In genomic region chr20:16803965-16804792, GRCh38 we compare ENCODE assay signal across 7 cellular contexts. TPM values are rescaled to one million over a fixed set of nuclear protein-coding genes. Genes with fewer than 3 reads are reported as not detected.
DNase-seq lines count a peak whose midpoint lies in the region; ATAC-seq, FAIRE-seq and TF ChIP-seq lines count a peak whose summit lies in the region.

No MANE protein-coding gene starts in this region.

- no peak for FAIRE-seq in pancreas (lab: Jason Lieb, UNC)

- H3K36me3 ChIP-seq in pancreas, result no peaks in the 10 kb centered on the region

- DNase-seq in GM04504 (ENCODE audit: low read depth) (peak; percentile 23), NCI-H748 (lab: John Stamatoyannopoulos, UW; ENCODE audit: unreplicated experiment) (peak; percentile 87), activated T-cell treated with anti-CD3 and anti-CD28 coated beads for 48 hours (ENCODE audit: low read depth) (peak; percentile 38), fibroblast of the aortic adventitia (ENCODE audit: low read depth) (peak; percentile 54), pancreas (peak; percentile 18 to 81 (median 48))

- ATAC-seq in HG03460 (IDR thresholded peaks at IDR 0.05; ENCODE audit: unreplicated experiment), result peak; percentile 57
- ATAC-seq in pancreas, result peak; percentile 66 to 87 (median 80)
- no peak for ATAC-seq in HG02571 (IDR thresholded peaks at IDR 0.05; ENCODE audit: unreplicated experiment)

- H3K27me3 ChIP-seq in pancreas, result peaks cover 0 to 12% (median 0%) of the 10 kb centered on the region in 4 donors

- no peaks in the 10 kb centered on the region for H3K4me1 ChIP-seq in pancreas

- 17 to 18% methylated on average over 14 of the region's 14 CpGs for WGBS in pancreas, 2 donors

- H3K4me3 ChIP-seq in fibroblast of the aortic adventitia (ENCODE audit: low read depth, low read length) (no peak overlapping the region), pancreas (no peak overlapping the region)

- no peak overlapping the region for H3K27ac ChIP-seq in pancreas

- H3K9me3 ChIP-seq in pancreas, result no peaks in the 10 kb centered on the region

- TF ChIP-seq CTCF in fibroblast of the aortic adventitia (IDR thresholded peaks at IDR 0.05; ENCODE audit: insufficient read depth, low read length) (peak; percentile 81), pancreas (IDR thresholded peaks at IDR 0.05) (peak; percentile 64 to 82 (median 78))

- intact Hi-C loops in pancreas (cut with DNase I), result loop anchor here (2.0 to 10.0 kb wide), 4 partner anchors 481 to 633 kb away; no protein-coding TSS in a partner anchor

RNA-seq across cellular contexts. Expression of gene OTOR, which starts 56.0 kb away (rescaled TPM):
- total RNA-seq in fibroblast of the aortic adventitia (ENCODE audit: low replicate concordance), result not detected in 2 replicates
- total RNA-seq in pancreas, result not detected
- not detected for polyA plus RNA-seq in pancreas

Comparison
In these comparisons a context has a peak if more than half of its experiments do, and no peak if none do; other contexts are left out.
1. DNase-seq: peak in every context shown above with its lines; median percentile 87 in NCI-H748; 54 in fibroblast of the aortic adventitia; 48 in pancreas; 38 in activated T-cell treated with anti-CD3 and anti-CD28 coated beads for 48 hours; 23 in GM04504.